Comparison of ENCODE assay signal across 35 cellular contexts in genomic region chr5:4642525-4642924, GRCh38.
"Had no signal": no experiment of that assay in that cellular context is flagged by ENCODE, and none has a peak within 500 bp of the region (broad histone marks: within the 10 kb centered on the region; RNA-seq: fewer than 3 reads in every experiment).

No MANE protein-coding gene starts in this region.

- ATAC-seq: activated CD8-positive, alpha-beta T cell treated with anti-CD3 and anti-CD28 coated beads for 36 hours; activated naive CD8-positive, alpha-beta T cell treated with anti-CD3 and anti-CD28 coated beads, Interleukin-2, amount 50 U/mL, for 24 hours; activated T-cell treated with anti-CD3 and anti-CD28 coated beads, Interleukin-2, amount 50 U/mL, for 4 hours; activated T-cell treated with anti-CD3 and anti-CD28 coated beads, Interleukin-2, amount 50 U/mL, for 72 hours; T-cell had no signal

- H3K4me1 ChIP-seq: ascending aorta had no signal

- H3K27ac ChIP-seq: ascending aorta, cardiac muscle cell, VCaP had no signal

- H3K4me3 Mint-ChIP-seq: activated B cell treated with CpG ODN at 0.5 μM for 24 hours; activated CD4-positive, alpha-beta memory T cell treated with anti-CD3 and anti-CD28 coated beads for 36 hours; activated CD4-positive, alpha-beta T cell treated with anti-CD3 and anti-CD28 coated beads, Interleukin-2, amount 10 ng/mL, durations not matched to agents 24 days and 14 days; activated CD8-positive, alpha-beta T cell treated with anti-CD3 and anti-CD28 coated beads for 36 hours; activated naive CD4-positive, alpha-beta T cell treated with anti-CD3 and anti-CD28 coated beads, Interleukin-2, amount 10 ng/mL, durations not matched to agents 7 days and 5 days; activated naive CD4-positive, alpha-beta T cell treated with anti-CD3 and anti-CD28 coated beads, Interleukin-2, amount 50 U/mL, for 24 hours; activated naive CD8-positive, alpha-beta T cell; activated naive CD8-positive, alpha-beta T cell treated with anti-CD3 and anti-CD28 coated beads, Interleukin-2, amount 10 ng/mL, durations not matched to agents 7 days and 5 days; activated naive CD8-positive, alpha-beta T cell treated with anti-CD3 and anti-CD28 coated beads, Interleukin-2, amount 50 U/mL, for 24 hours; activated T-cell treated with anti-CD3 and anti-CD28 coated beads, Interleukin-2, amount 50 U/mL, for 4 hours; activated T-cell treated with anti-CD3 and anti-CD28 coated beads, Interleukin-2, amount 50 U/mL, for 72 hours; brain; T-cell; T-helper 2 cell treated with Interferon-gamma antibody and Interleukin-4, amounts not matched to agents 5 μg/mL and 100 μg/mL, for 36 hours had no signal

- H3K9me3 Mint-ChIP-seq: activated CD4-positive, alpha-beta T cell treated with anti-CD3 and anti-CD28 coated beads, Interleukin-2, amount 10 ng/mL, durations not matched to agents 24 days and 14 days; activated naive CD4-positive, alpha-beta T cell treated with anti-CD3 and anti-CD28 coated beads, Interleukin-2, amount 50 U/mL, for 24 hours; activated naive CD8-positive, alpha-beta T cell treated with anti-CD3 and anti-CD28 coated beads, Interleukin-2, amount 50 U/mL, for 24 hours; brain had no signal

- H3K27me3 Mint-ChIP-seq: activated B cell treated with CpG ODN at 0.5 μM for 24 hours; activated CD4-positive, alpha-beta memory T cell treated with anti-CD3 and anti-CD28 coated beads for 36 hours; activated CD4-positive, alpha-beta T cell treated with anti-CD3 and anti-CD28 coated beads, Interleukin-2, amount 10 ng/mL, durations not matched to agents 24 days and 14 days; activated CD8-positive, alpha-beta T cell treated with anti-CD3 and anti-CD28 coated beads for 36 hours; activated naive CD4-positive, alpha-beta T cell treated with anti-CD3 and anti-CD28 coated beads, Interleukin-2, amount 10 ng/mL, durations not matched to agents 7 days and 5 days; activated naive CD4-positive, alpha-beta T cell treated with anti-CD3 and anti-CD28 coated beads, Interleukin-2, amount 50 U/mL, for 24 hours; activated naive CD8-positive, alpha-beta T cell; activated naive CD8-positive, alpha-beta T cell treated with anti-CD3 and anti-CD28 coated beads, Interleukin-2, amount 10 ng/mL, durations not matched to agents 7 days and 5 days; activated naive CD8-positive, alpha-beta T cell treated with anti-CD3 and anti-CD28 coated beads, Interleukin-2, amount 50 U/mL, for 24 hours; T-cell had no signal

- H3K4me3 ChIP-seq: ascending aorta, cardiac muscle cell had no signal

- H3K36me3 Mint-ChIP-seq: activated CD4-positive, alpha-beta memory T cell treated with anti-CD3 and anti-CD28 coated beads for 36 hours; activated naive CD4-positive, alpha-beta T cell treated with anti-CD3 and anti-CD28 coated beads, Interleukin-2, amount 10 ng/mL, durations not matched to agents 7 days and 5 days; activated naive CD4-positive, alpha-beta T cell treated with anti-CD3 and anti-CD28 coated beads, Interleukin-2, amount 50 U/mL, for 24 hours; activated naive CD8-positive, alpha-beta T cell; activated naive CD8-positive, alpha-beta T cell treated with anti-CD3 and anti-CD28 coated beads, Interleukin-2, amount 10 ng/mL, durations not matched to agents 7 days and 5 days; brain; T-cell had no signal

- H3K4me1 Mint-ChIP-seq: activated B cell treated with CpG ODN at 0.5 μM for 24 hours; activated CD4-positive, alpha-beta T cell treated with anti-CD3 and anti-CD28 coated beads, Interleukin-2, amount 10 ng/mL, durations not matched to agents 24 days and 14 days; activated naive CD4-positive, alpha-beta T cell treated with anti-CD3 and anti-CD28 coated beads, Interleukin-2, amount 10 ng/mL, durations not matched to agents 7 days and 5 days; activated naive CD4-positive, alpha-beta T cell treated with anti-CD3 and anti-CD28 coated beads, Interleukin-2, amount 50 U/mL, for 24 hours; activated naive CD8-positive, alpha-beta T cell treated with anti-CD3 and anti-CD28 coated beads, Interleukin-2, amount 10 ng/mL, durations not matched to agents 7 days and 5 days; activated naive CD8-positive, alpha-beta T cell treated with anti-CD3 and anti-CD28 coated beads, Interleukin-2, amount 50 U/mL, for 24 hours; T-cell had no signal

- H3K27ac Mint-ChIP-seq: activated B cell treated with CpG ODN at 0.5 μM for 24 hours; activated CD4-positive, alpha-beta memory T cell treated with anti-CD3 and anti-CD28 coated beads for 36 hours; activated CD4-positive, alpha-beta T cell treated with anti-CD3 and anti-CD28 coated beads, Interleukin-2, amount 10 ng/mL, durations not matched to agents 24 days and 14 days; activated CD8-positive, alpha-beta T cell treated with anti-CD3 and anti-CD28 coated beads for 36 hours; activated naive CD4-positive, alpha-beta T cell treated with anti-CD3 and anti-CD28 coated beads, Interleukin-2, amount 10 ng/mL, durations not matched to agents 7 days and 5 days; activated naive CD4-positive, alpha-beta T cell treated with anti-CD3 and anti-CD28 coated beads, Interleukin-2, amount 50 U/mL, for 24 hours; activated naive CD8-positive, alpha-beta T cell; activated naive CD8-positive, alpha-beta T cell treated with anti-CD3 and anti-CD28 coated beads, Interleukin-2, amount 10 ng/mL, durations not matched to agents 7 days and 5 days; activated naive CD8-positive, alpha-beta T cell treated with anti-CD3 and anti-CD28 coated beads, Interleukin-2, amount 50 U/mL, for 24 hours; activated T-cell treated with anti-CD3 and anti-CD28 coated beads, Interleukin-2, amount 50 U/mL, for 72 hours; activated T-helper 2 cell treated with anti-CD3 and anti-CD28 coated beads, Interferon-gamma antibody, Interleukin-2, Interleukin-4, amounts not matched to agents 10 μg/mL and 5 μg/mL and 100 μg/mL, durations not matched to agents 14 hours and 24 hours and 36 hours; brain; T-cell; T-helper 2 cell treated with Interferon-gamma antibody and Interleukin-4, amounts not matched to agents 5 μg/mL and 100 μg/mL, for 36 hours had no signal

- H3K36me3 ChIP-seq: ascending aorta, cardiac muscle cell had no signal

- FAIRE-seq: bronchial epithelial cell, TTC549 had no signal

- DNase-seq: activated B cell treated with CpG ODN at 0.5 μM for 24 hours; activated CD4-positive, alpha-beta memory T cell treated with anti-CD3 and anti-CD28 coated beads for 36 hours; activated CD4-positive, alpha-beta T cell treated with anti-CD3 and anti-CD28 coated beads for 4 hours; activated CD4-positive, alpha-beta T cell treated with anti-CD3 and anti-CD28 coated beads, Interleukin-2, amount 10 ng/mL, durations not matched to agents 24 days and 14 days; activated CD4-positive, alpha-beta T cell treated with anti-CD3 and anti-CD28 coated beads, Interleukin-2, amount 50 U/mL, for 1 hour; activated CD4-positive, alpha-beta T cell treated with anti-CD3 and anti-CD28 coated beads, Interleukin-2, amount 50 U/mL, for 4 hours; activated CD4-positive, CD25-positive, alpha-beta regulatory T cell treated with anti-CD3 and anti-CD28 coated beads, Interleukin-2, amount 50 U/mL, for 72 hours; activated CD8-positive, alpha-beta memory T cell treated with anti-CD3 and anti-CD28 coated beads, Interleukin-2, amount 50 U/mL, for 4 hours; activated CD8-positive, alpha-beta T cell treated with anti-CD3 and anti-CD28 coated beads for 36 hours; activated effector memory CD4-positive, alpha-beta T cell treated with Interleukin-2 at 50 U/mL for 16 hours; activated gamma-delta T cell; activated naive CD4-positive, alpha-beta T cell treated with anti-CD3 and anti-CD28 coated beads, Interleukin-2, amount 10 ng/mL, durations not matched to agents 7 days and 5 days; activated naive CD4-positive, alpha-beta T cell treated with Interleukin-2 at 50 U/mL for 16 hours; activated naive CD8-positive, alpha-beta T cell treated with anti-CD3 and anti-CD28 coated beads, Interleukin-2, amount 10 ng/mL, durations not matched to agents 7 days and 5 days; activated naive CD8-positive, alpha-beta T cell treated with anti-CD3 and anti-CD28 coated beads, Interleukin-2, amount 50 U/mL, for 24 hours; activated T-cell treated with anti-CD3 and anti-CD28 coated beads for 4 hours; activated T-cell treated with anti-CD3 and anti-CD28 coated beads, Interleukin-2, amount 50 U/mL, for 1 hour; activated T-cell treated with anti-CD3 and anti-CD28 coated beads, Interleukin-2, amount 50 U/mL, for 4 hours; activated T-cell treated with anti-CD3 and anti-CD28 coated beads, Interleukin-2, amount 50 U/mL, for 72 hours; amygdala; anterior cingulate cortex; central memory CD4-positive, alpha-beta T cell; T-cell; T-helper 2 cell; T-helper 9 cell had no signal

- H3K27me3 ChIP-seq: ascending aorta, cardiac muscle cell had no signal

- H3K9me3 ChIP-seq: ascending aorta had no signal
